16 cellular contexts compared by ENCODE assay signal in the genomic region with DNA sequence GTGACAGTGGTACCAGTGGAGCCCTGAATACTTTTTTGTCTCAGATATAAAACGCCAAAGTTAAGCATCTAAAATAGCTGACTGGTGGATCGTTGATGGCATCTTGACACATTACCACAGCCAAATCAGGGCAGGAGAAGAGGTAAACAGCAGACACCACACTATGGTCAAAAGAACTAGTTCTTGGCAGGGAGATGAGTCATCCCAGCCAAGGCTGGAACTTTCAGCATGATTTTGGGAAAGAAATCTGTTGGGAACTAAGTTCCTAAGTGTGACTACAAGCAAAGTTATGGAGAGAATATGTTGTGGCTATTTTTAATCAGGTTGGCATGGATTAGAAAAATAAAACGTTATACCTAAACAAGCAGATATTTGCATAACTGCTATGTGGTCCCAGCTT. TPM values are rescaled to one million over a fixed set of nuclear protein-coding genes. Genes with fewer than 3 reads are reported as not detected.
DNase-seq lines count a peak whose midpoint lies in the region; FAIRE-seq and TF ChIP-seq lines count a peak whose summit lies in the region.
"Had no signal": no experiment of that assay in that cellular context is flagged by ENCODE, and none has a peak within 500 bp of the region (broad histone marks: within the 10 kb centered on the region; RNA-seq: fewer than 3 reads in every experiment).

No MANE protein-coding gene starts in this region.

- H3K36me3 ChIP-seq in bronchial epithelial cell (ENCODE audit: control insufficient read depth, insufficient read depth, low read length): no peaks in the 10 kb centered on the region
- H3K36me3 ChIP-seq: neutrophil had no signal

- no peaks in the 10 kb centered on the region for H3K27me3 ChIP-seq in bronchial epithelial cell (ENCODE audit: control insufficient read depth, insufficient read depth, low read length)
- H3K27me3 ChIP-seq: neutrophil had no signal

- H3K4me3 ChIP-seq in bronchial epithelial cell (ENCODE audit: low read depth, low read length): no peak overlapping the region

- DNase-seq in A172 (ENCODE audit: low spot score) (peak; percentile 77), HS-27A (ENCODE audit: low read depth) (peak; percentile 94), bronchial epithelial cell (ENCODE audit: low read depth) (peak; percentile 39), kidney glomerular epithelial cell (lab: John Stamatoyannopoulos, UW) (peak; percentile 31), SKM-1 (lab: John Stamatoyannopoulos, UW; ENCODE audit: unreplicated experiment) (no peak), iPS-NIHi11 (ENCODE audit: low spot score) (no peak)
- DNase-seq in activated CD4-positive, alpha-beta T cell treated with anti-CD3 and anti-CD28 coated beads for 4 hours: no peak
- no peak for DNase-seq in activated CD4-positive, CD25-positive, alpha-beta regulatory T cell treated with anti-CD3 and anti-CD28 coated beads, Interleukin-2, amount 50 U/mL, for 72 hours
- DNase-seq: ACHN; activated CD8-positive, alpha-beta T cell treated with anti-CD3 and anti-CD28 coated beads, Interleukin-2, amount 10 ng/mL, durations not matched to agents 7 days and 5 days; left cardiac atrium; NCI-H2029; T-helper 1 cell had no signal

- no peak for TF ChIP-seq CTCF in bronchial epithelial cell (IDR thresholded peaks at IDR 0.05; ENCODE audit: insufficient read depth, low read length, severe bottlenecking)

- no peak for FAIRE-seq in bronchial epithelial cell (lab: Jason Lieb, UNC)

RNA-seq across cellular contexts. Expression of a gene that starts 36.9 kb away (rescaled TPM):
- 1.1 and 2.2 TPM in 2 replicates for total RNA-seq in A172 (2014; rRNA removed; shearing (Covaris generic))
- total RNA-seq in bronchial epithelial cell: not detected in 2 replicates
- total RNA-seq: activated CD8-positive, alpha-beta T cell treated with anti-CD3 and anti-CD28 coated beads, Interleukin-2, amount 10 ng/mL, durations not matched to agents 7 days and 5 days; activated naive CD4-positive, alpha-beta T cell treated with anti-CD3 and anti-CD28 coated beads, Interleukin-2, amount 50 U/mL, for 72 hours; G401 had no signal

Comparison
In these comparisons a context has a peak if more than half of its experiments do, and no peak if none do; other contexts are left out.
1. DNase-seq: peak in A172 (single experiment), HS-27A (single experiment), bronchial epithelial cell (single experiment) and kidney glomerular epithelial cell (single experiment); none in activated CD4-positive, alpha-beta T cell treated with anti-CD3 and anti-CD28 coated beads for 4 hours (0 of 2), activated CD4-positive, CD25-positive, alpha-beta regulatory T cell treated with anti-CD3 and anti-CD28 coated beads, Interleukin-2, amount 50 U/mL, for 72 hours (single experiment), SKM-1 (single experiment) and iPS-NIHi11 (single experiment).